Comparison of ENCODE assay signal across 16 cellular contexts in genomic region chr4:48162162-48162561, GRCh38. TPM values are rescaled to one million over a fixed set of nuclear protein-coding genes. Genes with fewer than 3 reads are reported as not detected.
A peak's percentile ranks its signal among the peaks of the same experiment; 100 is the strongest.
DNase-seq lines count a peak whose midpoint lies in the region; ATAC-seq and TF ChIP-seq lines count a peak whose summit lies in the region.
"Had no signal": no experiment of that assay in that cellular context is flagged by ENCODE, and none has a peak within 500 bp of the region (broad histone marks: within the 10 kb centered on the region; RNA-seq: fewer than 3 reads in every experiment).

No MANE protein-coding gene starts in this region.

- no peak for DNase-seq in activated naive CD4-positive, alpha-beta T cell treated with anti-CD3 and anti-CD28 coated beads, Interleukin-2, amount 50 U/mL, for 72 hours (ENCODE audit: low spot score in 2 of 2)
- no peak for DNase-seq in activated naive CD4-positive, alpha-beta T cell treated with Interleukin-2 at 50 U/mL for 16 hours
- DNase-seq in activated T-cell treated with anti-CD3 and anti-CD28 coated beads, Interleukin-2, amount 50 U/mL, for 72 hours, result no peak
- DNase-seq in fibroblast of the aortic adventitia (ENCODE audit: low read depth) (peak; percentile 43), superior temporal gyrus (ENCODE audit: extremely low spot score) (peak; percentile 55), mucosa of descending colon (no peak), DMS79 (lab: John Stamatoyannopoulos, UW) (no peak), GOT3 (lab: John Stamatoyannopoulos, UW) (no peak)
- DNase-seq: activated B cell treated with CpG ODN at 0.5 μM for 24 hours, AML-193, left colon, MM.1S, NCI-H2171 treated with DMSO at 0.1 percent for 48 hours, uterus had no signal

- ATAC-seq in activated naive CD4-positive, alpha-beta T cell treated with anti-CD3 and anti-CD28 coated beads, Interleukin-2, amount 50 U/mL, for 72 hours, result peak; percentile 65 to 84
- ATAC-seq in activated T-cell treated with anti-CD3 and anti-CD28 coated beads, Interleukin-2, amount 50 U/mL, for 72 hours (replicated peaks in 1 of 2), result peak; percentile 67 to 68
- no peak for ATAC-seq in mucosa of descending colon
- ATAC-seq: left colon had no signal

- H3K27me3 Mint-ChIP-seq in activated T-cell treated with anti-CD3 and anti-CD28 coated beads, Interleukin-2, amount 50 U/mL, for 72 hours (ENCODE audit: low read depth), result peaks cover 5% of the 10 kb centered on the region
- H3K27me3 Mint-ChIP-seq: activated B cell treated with CpG ODN at 0.5 μM for 24 hours had no signal

- intact Hi-C loops in mucosa of descending colon (cut with DNase I, micrococcal nuclease), result no loop called here

- H3K9me3 ChIP-seq in mucosa of descending colon, result no peaks in the 10 kb centered on the region
- H3K9me3 ChIP-seq: neutrophil, uterus had no signal

- H3K9me3 Mint-ChIP-seq in activated naive CD4-positive, alpha-beta T cell treated with anti-CD3 and anti-CD28 coated beads, Interleukin-2, amount 50 U/mL, for 72 hours, result peaks cover 6 to 8% of the 10 kb centered on the region in 2 donors
- H3K9me3 Mint-ChIP-seq in activated T-cell treated with anti-CD3 and anti-CD28 coated beads, Interleukin-2, amount 50 U/mL, for 72 hours, result peaks cover 4% of the 10 kb centered on the region in 2 donors

- H3K4me1 ChIP-seq in mucosa of descending colon (ENCODE audit: low read depth), result no peaks in the 10 kb centered on the region
- H3K4me1 ChIP-seq: uterus had no signal

- peak overlapping the region in 1 of 2 donors; percentile 32 for H3K4me3 Mint-ChIP-seq in activated T-cell treated with anti-CD3 and anti-CD28 coated beads, Interleukin-2, amount 50 U/mL, for 72 hours
- H3K4me3 Mint-ChIP-seq: activated B cell treated with CpG ODN at 0.5 μM for 24 hours had no signal

- peaks cover 18 to 35% of the 10 kb centered on the region in 2 donors for H3K36me3 Mint-ChIP-seq in activated naive CD4-positive, alpha-beta T cell treated with anti-CD3 and anti-CD28 coated beads, Interleukin-2, amount 50 U/mL, for 72 hours
- H3K36me3 Mint-ChIP-seq in activated T-cell treated with anti-CD3 and anti-CD28 coated beads, Interleukin-2, amount 50 U/mL, for 72 hours (ENCODE audit: insufficient read depth in 2 of 2), result peaks cover 7 to 17% of the 10 kb centered on the region in 2 donors

- H3K4me3 ChIP-seq in fibroblast of the aortic adventitia (ENCODE audit: low read depth, low read length) (no peak overlapping the region), mucosa of descending colon (no peak overlapping the region)
- H3K4me3 ChIP-seq: SK-N-MC, uterus had no signal

- H3K36me3 ChIP-seq in mucosa of descending colon (ENCODE audit: low read depth), result no peaks in the 10 kb centered on the region
- H3K36me3 ChIP-seq: uterus had no signal

- H3K4me1 Mint-ChIP-seq in activated T-cell treated with anti-CD3 and anti-CD28 coated beads, Interleukin-2, amount 50 U/mL, for 72 hours (ENCODE audit: low read depth), result peaks cover 21% of the 10 kb centered on the region
- H3K4me1 Mint-ChIP-seq: activated B cell treated with CpG ODN at 0.5 μM for 24 hours had no signal

- TF ChIP-seq CTCF in fibroblast of the aortic adventitia (IDR thresholded peaks at IDR 0.05; ENCODE audit: insufficient read depth, low read length) (no peak), mucosa of descending colon (IDR thresholded peaks at IDR 0.05) (no peak)

- peak overlapping the region in 1 of 2 donors; percentile 61 for H3K27ac Mint-ChIP-seq in activated naive CD4-positive, alpha-beta T cell treated with anti-CD3 and anti-CD28 coated beads, Interleukin-2, amount 50 U/mL, for 72 hours
- no peak overlapping the region for H3K27ac Mint-ChIP-seq in activated T-cell treated with anti-CD3 and anti-CD28 coated beads, Interleukin-2, amount 50 U/mL, for 72 hours
- H3K27ac Mint-ChIP-seq: activated B cell treated with CpG ODN at 0.5 μM for 24 hours had no signal

RNA-seq across cellular contexts. Expression of gene TXK, which starts 28.1 kb away (rescaled TPM):
- 10 to 100 TPM; 16.4 to 48.2 TPM for total RNA-seq in activated naive CD4-positive, alpha-beta T cell treated with anti-CD3 and anti-CD28 coated beads, Interleukin-2, amount 50 U/mL, for 72 hours
- total RNA-seq in activated T-cell treated with anti-CD3 and anti-CD28 coated beads, Interleukin-2, amount 50 U/mL, for 72 hours, result 10 to 100 TPM; 37.8 to 52.3 TPM
- total RNA-seq in fibroblast of the aortic adventitia (ENCODE audit: low replicate concordance) (0.25 and 0.90 TPM in 2 replicates), mucosa of descending colon (1 to 10 TPM; 1.8 to 3.1 (median 2.4) TPM)

Comparison
In these comparisons a context has a peak if more than half of its experiments do, and no peak if none do; other contexts are left out.
1. DNase-seq: peak in fibroblast of the aortic adventitia (single experiment) and superior temporal gyrus (single experiment); none in activated naive CD4-positive, alpha-beta T cell treated with anti-CD3 and anti-CD28 coated beads, Interleukin-2, amount 50 U/mL, for 72 hours (0 of 2), activated naive CD4-positive, alpha-beta T cell treated with Interleukin-2 at 50 U/mL for 16 hours (single experiment), activated T-cell treated with anti-CD3 and anti-CD28 coated beads, Interleukin-2, amount 50 U/mL, for 72 hours (0 of 2), mucosa of descending colon (0 of 3), DMS79 (single experiment) and GOT3 (single experiment).